8 cellular contexts compared by ENCODE assay signal in the genomic region with DNA sequence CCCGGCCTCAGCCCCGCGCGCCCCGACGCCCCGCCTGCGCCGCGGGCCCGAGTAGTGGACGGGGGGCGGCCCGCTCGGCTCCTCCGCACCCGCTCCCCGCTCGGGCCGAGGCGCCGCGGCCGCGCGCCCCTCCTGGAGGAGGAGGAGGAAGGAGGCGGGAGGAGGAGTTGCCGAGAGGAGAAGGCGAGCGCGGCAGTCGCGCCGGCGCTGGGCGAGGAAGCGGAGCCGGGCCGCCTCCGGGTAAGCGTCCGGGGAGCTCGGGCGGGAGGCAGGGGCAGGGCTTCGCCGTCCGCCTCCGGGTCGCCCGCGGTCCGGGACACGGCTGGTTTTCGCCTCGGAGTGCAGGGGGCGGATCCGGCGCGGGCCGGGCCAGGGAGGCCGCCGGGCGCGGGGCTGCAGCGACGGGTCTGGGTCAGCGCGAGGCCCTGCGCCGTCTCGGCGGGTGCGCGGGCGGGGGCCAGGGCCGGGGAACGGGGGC. TPM values are rescaled to one million over a fixed set of nuclear protein-coding genes. Genes with fewer than 3 reads are reported as not detected.
DNase-seq lines count a peak whose midpoint lies in the region; ATAC-seq, FAIRE-seq and TF ChIP-seq lines count a peak whose summit lies in the region.

A gene with protein sequence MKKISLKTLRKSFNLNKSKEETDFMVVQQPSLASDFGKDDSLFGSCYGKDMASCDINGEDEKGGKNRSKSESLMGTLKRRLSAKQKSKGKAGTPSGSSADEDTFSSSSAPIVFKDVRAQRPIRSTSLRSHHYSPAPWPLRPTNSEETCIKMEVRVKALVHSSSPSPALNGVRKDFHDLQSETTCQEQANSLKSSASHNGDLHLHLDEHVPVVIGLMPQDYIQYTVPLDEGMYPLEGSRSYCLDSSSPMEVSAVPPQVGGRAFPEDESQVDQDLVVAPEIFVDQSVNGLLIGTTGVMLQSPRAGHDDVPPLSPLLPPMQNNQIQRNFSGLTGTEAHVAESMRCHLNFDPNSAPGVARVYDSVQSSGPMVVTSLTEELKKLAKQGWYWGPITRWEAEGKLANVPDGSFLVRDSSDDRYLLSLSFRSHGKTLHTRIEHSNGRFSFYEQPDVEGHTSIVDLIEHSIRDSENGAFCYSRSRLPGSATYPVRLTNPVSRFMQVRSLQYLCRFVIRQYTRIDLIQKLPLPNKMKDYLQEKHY (plus strand): TSS at position 195 of the 478 bp plus-strand sequence. CDS start 35,624 bp downstream, outside the sequence.

- POLR2A ChIA-PET in IMR-90 (lab: Charles Lee; ENCODE audit: unreplicated experiment), result interaction anchor here (0.6 kb wide), 1 partner anchor 619 kb away, joined by 4 read pairs; no protein-coding TSS in a partner anchor
- POLR2A ChIA-PET in HepG2 (lab: Yijun Ruan, JAX), result interaction anchor here (0.7 to 1.0 kb wide), 4 partner anchors 25 to 83 kb away, joined by 3 read pairs; a partner anchor contains a TSS

- H3K4me1 ChIP-seq in IMR-90 (ENCODE audit: control insufficient read depth, insufficient read depth, low read length) (peaks cover 11% of the 10 kb centered on the region), HepG2 (ENCODE audit: insufficient read depth, low read length) (peaks cover 42% of the 10 kb centered on the region)

- peaks cover 0 to 24% of the 10 kb centered on the region in 2 experiments; a peak in 2 of 4 replicates for H3K79me1 ChIP-seq in IMR-90 (ENCODE audit: low read depth in 1 of 2, low read length in 2 of 2)

- BruUV-seq in IMR-90 (replicated peaks; lab: Mats Ljungman, UMichigan), result no TSS peak
- BruUV-seq in HepG2 (replicated peaks; lab: Mats Ljungman, UMichigan), result no TSS peak

- H2AFZ ChIP-seq in IMR-90 (replicated peaks; ENCODE audit: low read length, poor library complexity) (peak within 1 kb of the TSS; percentile 92), HepG2 (ENCODE audit: low read length) (no peak within 1 kb of the TSS)

- peak within 1 kb of the TSS; percentile 97 for H3K23ac ChIP-seq in IMR-90 (ENCODE audit: low read depth, low read length)

- DNase-seq in SIG-M5 treated with dmso at 0.1 percent for 504 hours (lab: John Stamatoyannopoulos, UW; ENCODE audit: unreplicated experiment), result peak; percentile 42
- no peak for DNase-seq in SIG-M5 (lab: John Stamatoyannopoulos, UW)
- peak; percentile 66 for DNase-seq in IMR-90
- DNase-seq in T-helper 1 cell, result peak in 3 of 5 donors; percentile 7 to 54 (median 17)
- DNase-seq in dermis microvascular lymphatic vessel endothelial cell (ENCODE audit: low read depth in 2 of 2), result peak in 1 of 2 donors; percentile 57
- no peak for DNase-seq in HepG2 (ENCODE audit: low spot score)
- peak; percentile 5 for DNase-seq in stimulated activated CD8-positive, alpha-beta memory T cell treated with anti-CD3 and anti-CD28 coated beads, Interleukin-7, amount 100 ng/mL, for 24 hours (ENCODE audit: low read depth)

- peaks cover 40% of the 10 kb centered on the region for H4K20me1 ChIP-seq in IMR-90 (ENCODE audit: insufficient read depth, low read length)
- peaks cover 3% of the 10 kb centered on the region; the same call in 1 of the 2 replicates for H4K20me1 ChIP-seq in HepG2 (ENCODE audit: insufficient read depth, low read length)

- peak within 1 kb of the TSS; percentile 81 for H4K91ac ChIP-seq in IMR-90 (ENCODE audit: insufficient read depth, low read depth, low read length)

- TF ChIP-seq EP300 in HepG2 (IDR thresholded peaks at IDR 0.05; ENCODE audit: low read depth in 2 of 2, low read length in 2 of 2) (no peak), HepG2 (CRISPR knock-in tag; IDR thresholded peaks at IDR 0.05; ENCODE audit: borderline replicate concordance) (no peak)

- no peaks in the 10 kb centered on the region for H3K36me3 ChIP-seq in IMR-90 (ENCODE audit: control insufficient read depth, insufficient read depth, low read length)
- H3K36me3 ChIP-seq in HepG2 (replicated peaks in 1 of 2; ENCODE audit: control insufficient read depth in 1 of 2, insufficient read depth in 2 of 2, low read length in 2 of 2), result peaks cover 0 to 3% of the 10 kb centered on the region in 2 experiments; a peak in 1 of 5 replicates

- peak within 1 kb of the TSS; percentile 65 to 83; a peak in 3 of 4 replicates for H4K8ac ChIP-seq in IMR-90 (ENCODE audit: low read depth in 2 of 2, low read length in 2 of 2)

- peak within 1 kb of the TSS; percentile 62 for H4K5ac ChIP-seq in IMR-90 (ENCODE audit: low read depth, low read length)

- peak within 1 kb of the TSS; percentile 56 for H2BK5ac ChIP-seq in IMR-90 (ENCODE audit: low read depth, low read length, poor library complexity, severe bottlenecking)

- 0% methylated on average over 39 of the region's 77 CpGs; no CpG with 5 or more reads in 1 of the 2 experiments for WGBS in IMR-90 (ENCODE audit: extremely low coverage in 2 of 2, insufficient read length in 1 of 2), 2 experiments
- WGBS in HepG2 (ENCODE audit: low lambda C conversion rate), result 0% methylated on average over 1 of the region's 77 CpGs

- H3K79me2 ChIP-seq in HepG2 (ENCODE audit: insufficient read depth, low read length), result peaks cover 46% of the 10 kb centered on the region

- H3K4me3 ChIP-seq in IMR-90 (ENCODE audit: insufficient read depth, low read depth, low read length), result peak within 1 kb of the TSS; percentile 53
- peak within 1 kb of the TSS; percentile 91 to 95 (median 95) for H3K4me3 ChIP-seq in HepG2 (replicated peaks in 1 of 3; ENCODE audit: insufficient read depth in 1 of 3, low read depth in 2 of 3, low read length in 3 of 3)

- H3K27me3 ChIP-seq in IMR-90 (ENCODE audit: control insufficient read depth, insufficient read depth, low read length), result no peaks in the 10 kb centered on the region
- H3K27me3 ChIP-seq in HepG2 (ENCODE audit: control insufficient read depth in 1 of 2, insufficient read depth in 2 of 2, low read length in 2 of 2), result no peaks in the 10 kb centered on the region; a peak in 1 of 5 replicates

- H3K27ac ChIP-seq in IMR-90 (ENCODE audit: insufficient read depth, low read length) (peak within 1 kb of the TSS; percentile 79), HepG2 (ENCODE audit: extremely low read length, insufficient read depth, low read length) (peak within 1 kb of the TSS; percentile 91)

- no peak for TF ChIP-seq RAD21 in IMR-90 (IDR thresholded peaks at IDR 0.05; ENCODE audit: low read length)
- peak; percentile 10; the same call in 1 of the 2 replicates for TF ChIP-seq RAD21 in HepG2 (CRISPR knock-in tag; IDR thresholded peaks at IDR 0.05)

- peak within 1 kb of the TSS; percentile 94 for H3K14ac ChIP-seq in IMR-90 (replicated peaks; ENCODE audit: low read depth, low read length)

- CTCF ChIA-PET in IMR-90 (lab: Yijun Ruan, JAX), result no interaction called here
- CTCF ChIA-PET in HepG2 (lab: Yijun Ruan, JAX; ENCODE audit: low intra/inter-chr PET ratio, low total read pairs), result no interaction called here

- peak within 1 kb of the TSS; percentile 85 for H3K9ac ChIP-seq in IMR-90 (ENCODE audit: low read depth, low read length)
- peak within 1 kb of the TSS; percentile 99 for H3K9ac ChIP-seq in HepG2 (ENCODE audit: insufficient read depth, low read depth, low read length)

- H3K4me2 ChIP-seq in IMR-90 (ENCODE audit: low read depth, low read length) (peak within 1 kb of the TSS; percentile 87), HepG2 (ENCODE audit: low read depth, low read length) (peak within 1 kb of the TSS; percentile 89)

- in situ Hi-C loops in IMR-90 (cut with MboI; ENCODE audit: low sequenced_read_pairs), result loop anchor here (5.0 kb wide), 1 partner anchor 143 kb away; no protein-coding TSS in a partner anchor
- in situ Hi-C loops in HepG2 (cut with HindIII; ENCODE audit: extremely low pct_ligation_motif_present, low pct_unique_long_range_greater_than_20kb), result loop anchor here (5.0 kb wide), 1 partner anchor 143 kb away; no protein-coding TSS in a partner anchor

- peak within 1 kb of the TSS; percentile 97; the same call in 1 of the 3 replicates for H2BK15ac ChIP-seq in IMR-90 (ENCODE audit: low read depth, low read length)

- H3K9me3 ChIP-seq in IMR-90 (ENCODE audit: control insufficient read depth, insufficient read depth, low read length) (no peaks in the 10 kb centered on the region), HepG2 (ENCODE audit: low read length) (no peaks in the 10 kb centered on the region)

- ATAC-seq in GM21576 (IDR thresholded peaks at IDR 0.05; ENCODE audit: unreplicated experiment) (peak; percentile 63), IMR-90 (ENCODE audit: low read depth) (peak; percentile 83), HepG2 (peak; percentile 65)

- peak within 1 kb of the TSS; percentile 93 for H2AK5ac ChIP-seq in IMR-90 (ENCODE audit: low read depth, low read length)

- intact Hi-C loops in IMR-90 (cut with micrococcal nuclease), result loop anchor here (1.0 to 2.0 kb wide), 2 partner anchors 84 to 145 kb away; a partner anchor contains a TSS
- intact Hi-C loops in HepG2 (cut with micrococcal nuclease; ENCODE audit: unreplicated experiment), result no loop called here

- peak within 1 kb of the TSS; percentile 74 for H2BK120ac ChIP-seq in IMR-90 (ENCODE audit: low read depth, low read length)

- H2AK9ac ChIP-seq in IMR-90 (replicated peaks; ENCODE audit: low read depth, low read length, poor library complexity), result peak within 1 kb of the TSS; percentile 94

- FAIRE-seq in HepG2 (lab: Jason Lieb, UNC), result no peak

- peak; percentile 85 for TF ChIP-seq POLR2A in IMR-90 (IDR thresholded peaks at IDR 0.05; ENCODE audit: low read depth, low read length)
- TF ChIP-seq POLR2A in HepG2 (IDR thresholded peaks at IDR 0.05; ENCODE audit: insufficient read depth in 1 of 2, low read depth in 2 of 2, low read length in 2 of 2), result peak in 1 of 2 experiments; percentile 50

- peak within 1 kb of the TSS; percentile 4 for H3K18ac ChIP-seq in IMR-90 (ENCODE audit: low read depth, low read length)

- H2BK20ac ChIP-seq in IMR-90 (ENCODE audit: low read depth, low read length), result no peak within 1 kb of the TSS; the same call in 1 of the 2 replicates

- peak within 1 kb of the TSS; percentile 93 for H3K56ac ChIP-seq in IMR-90 (ENCODE audit: extremely low read depth, insufficient read depth, low read length)

- peak within 1 kb of the TSS; percentile 81 for H3K4ac ChIP-seq in IMR-90 (ENCODE audit: low read depth, low read length)

- H3K9me1 ChIP-seq in IMR-90 (ENCODE audit: insufficient read depth, low read length), result peaks cover 17% of the 10 kb centered on the region

- TF ChIP-seq CTCF in IMR-90 (conservative IDR thresholded peaks at IDR 0.05; ENCODE audit: low read depth, low read length) (no peak), HepG2 (CRISPR knock-in tag; IDR thresholded peaks at IDR 0.05) (no peak)

- dilution Hi-C loops in IMR-90 (cut with HindIII; ENCODE audit: low sequenced_read_pairs, unreplicated experiment), result no loop called here

RNA-seq across cellular contexts. Expression of the gene that starts here (rescaled TPM):
- 53.9 and 57.4 TPM in 2 replicates for total RNA-seq in IMR-90 (2012; rRNA removed)
- 21.3 and 21.8 TPM in 2 replicates for polyA plus RNA-seq in IMR-90 (2012; rRNA removed)
- polyA plus RNA-seq in IMR-90 (2012; cell fraction: cytosol; rRNA removed), result 8.5 and 13.0 TPM in 2 replicates
- polyA plus RNA-seq in IMR-90 (2012; cell fraction: nucleus; rRNA removed; ENCODE audit: low replicate concordance), result 11.5 and 16.7 TPM in 2 replicates
- total RNA-seq in dermis microvascular lymphatic vessel endothelial cell, result 18.0 and 28.7 TPM in 2 replicates
- total RNA-seq in HepG2 (2016; rRNA removed; fragmentation: Illumina TruSeq; extraction: Trizol), result 38.3 and 49.0 TPM in 2 replicates
- 5.6 and 6.6 TPM in 2 replicates for total RNA-seq in HepG2 (2016; cell fraction: cytosol; rRNA removed; fragmentation: Illumina TruSeq; extraction: Trizol; ENCODE audit: low read depth)
- 37.6 and 47.6 TPM in 2 replicates for total RNA-seq in HepG2 (2016; cell fraction: insoluble cytoplasmic fraction; rRNA removed; fragmentation: Illumina TruSeq; extraction: Trizol)
- 27.3 and 28.4 TPM in 2 replicates for total RNA-seq in HepG2 (2016; cell fraction: membrane; rRNA removed; fragmentation: Illumina TruSeq; extraction: Trizol)
- 30.4 and 31.8 TPM in 2 replicates for total RNA-seq in HepG2 (2016; cell fraction: nucleus; rRNA removed; fragmentation: Illumina TruSeq; extraction: Trizol)
- 16.4 and 18.6 TPM in 2 replicates for polyA plus RNA-seq in HepG2 (2011; rRNA removed)
- 12.9 and 16.3 TPM in 2 replicates for polyA plus RNA-seq in HepG2 (2011; cell fraction: cytosol; rRNA removed)
- 11.7 and 13.4 TPM in 2 replicates for polyA plus RNA-seq in HepG2 (2011; cell fraction: nucleus; rRNA removed)
- 16.0 and 19.4 TPM in 2 replicates for polyA plus RNA-seq in HepG2 (2012)
- 3.9 and 4.2 TPM in 2 replicates for polyA plus RNA-seq in HepG2 (2016; cell fraction: cytosol; fragmentation: Illumina TruSeq; extraction: Trizol; ENCODE audit: low read depth)
- polyA plus RNA-seq in HepG2 (2016; cell fraction: insoluble cytoplasmic fraction; fragmentation: Illumina TruSeq; extraction: Trizol; ENCODE audit: low read depth), result 29.0 and 32.7 TPM in 2 replicates
- polyA plus RNA-seq in HepG2 (2016; cell fraction: membrane; fragmentation: Illumina TruSeq; extraction: Trizol; ENCODE audit: low read depth), result 13.0 and 13.4 TPM in 2 replicates
- polyA plus RNA-seq in HepG2 (2016; cell fraction: nucleus; fragmentation: Illumina TruSeq; extraction: Trizol; ENCODE audit: insufficient read depth, low read depth), result 29.4 and 30.4 TPM in 2 replicates
- polyA minus RNA-seq in HepG2 (2011; rRNA and poly(A)+ RNA removed; ENCODE audit: low replicate concordance), result 25.5 and 66.8 TPM in 2 replicates
- polyA minus RNA-seq in HepG2 (2011; cell fraction: cytosol; rRNA and poly(A)+ RNA removed), result 23.0 and 28.6 TPM in 2 replicates
- polyA minus RNA-seq in HepG2 (2011; cell fraction: nucleus; rRNA and poly(A)+ RNA removed), result 53.8 and 56.2 TPM in 2 replicates

Comparison
In these comparisons a context has a peak if more than half of its experiments do, and no peak if none do; other contexts are left out.
1. DNase-seq: peak in SIG-M5 treated with dmso at 0.1 percent for 504 hours (single experiment), IMR-90 (single experiment), T-helper 1 cell (3 of 5) and stimulated activated CD8-positive, alpha-beta memory T cell treated with anti-CD3 and anti-CD28 coated beads, Interleukin-7, amount 100 ng/mL, for 24 hours (single experiment); none in SIG-M5 (single experiment) and HepG2 (single experiment).
2. Peak in every context shown above with its lines, with median percentiles within 50 percentile points of each other: ATAC-seq.